In genomic region chr1:159508951-159509350, GRCh38 we compare ENCODE assay signal across 11 cellular contexts. TPM values are rescaled to one million over a fixed set of nuclear protein-coding genes. Genes with fewer than 3 reads are reported as not detected.
"Had no signal": no experiment of that assay in that cellular context is flagged by ENCODE, and none has a peak within 500 bp of the region (broad histone marks: within the 10 kb centered on the region; RNA-seq: fewer than 3 reads in every experiment).

No MANE protein-coding gene starts in this region.

- ATAC-seq: HCT116, K562 had no signal

- H3K4me3 ChIP-seq: GM23248, HAP-1, K562 had no signal

- H3K9ac ChIP-seq: GM23248 had no signal

- H3K36me3 ChIP-seq: HAP-1 had no signal

- H3K9me3 ChIP-seq: HAP-1 had no signal

- FAIRE-seq: K562 had no signal

- H3K27ac ChIP-seq: GM23248, HL-60 had no signal

- H2AFZ ChIP-seq: GM23248 had no signal

- DNase-seq: GM23248, GOT3, H7, HFFc6, IMR-90 had no signal

- H3K4me1 ChIP-seq: HAP-1 had no signal

RNA-seq across cellular contexts. Expression of gene OR10J5, which starts 26.9 kb away (rescaled TPM):
- total RNA-seq: GM23248, H4, H7, HFFc6, HT1080, IMR-90, K562 had no signal
- polyA plus RNA-seq: GM23248, IMR-90, K562 had no signal
